Comparison of ENCODE assay signal across 30 cellular contexts in genomic region chr5:167160388-167160787, GRCh38.
"Had no signal": no experiment of that assay in that cellular context is flagged by ENCODE, and none has a peak within 500 bp of the region (broad histone marks: within the 10 kb centered on the region; RNA-seq: fewer than 3 reads in every experiment).

No MANE protein-coding gene starts in this region.

- H3K27ac ChIP-seq: ascending aorta, cardiac muscle cell, VCaP had no signal

- FAIRE-seq: TTC549 had no signal

- H3K4me1 ChIP-seq: ascending aorta had no signal

- DNase-seq: activated B cell treated with CpG ODN at 0.5 μM for 24 hours; activated CD4-positive, alpha-beta memory T cell treated with anti-CD3 and anti-CD28 coated beads for 36 hours; activated CD4-positive, alpha-beta T cell treated with anti-CD3 and anti-CD28 coated beads for 4 hours; activated CD4-positive, alpha-beta T cell treated with anti-CD3 and anti-CD28 coated beads, Interleukin-2, amount 10 ng/mL, durations not matched to agents 24 days and 14 days; activated CD4-positive, alpha-beta T cell treated with anti-CD3 and anti-CD28 coated beads, Interleukin-2, amount 50 U/mL, for 1 hour; activated CD4-positive, alpha-beta T cell treated with anti-CD3 and anti-CD28 coated beads, Interleukin-2, amount 50 U/mL, for 4 hours; activated CD4-positive, CD25-positive, alpha-beta regulatory T cell treated with anti-CD3 and anti-CD28 coated beads, Interleukin-2, amount 50 U/mL, for 72 hours; activated CD8-positive, alpha-beta memory T cell treated with anti-CD3 and anti-CD28 coated beads, Interleukin-2, amount 50 U/mL, for 4 hours; activated CD8-positive, alpha-beta T cell treated with anti-CD3 and anti-CD28 coated beads for 36 hours; activated effector memory CD4-positive, alpha-beta T cell treated with anti-CD3 and anti-CD28 coated beads, Interleukin-2, amount 50 U/mL, for 16 hours; activated gamma-delta T cell treated with Interleukin-2 at 50 U/mL for 16 hours; activated naive CD4-positive, alpha-beta T cell; activated naive CD4-positive, alpha-beta T cell treated with anti-CD3 and anti-CD28 coated beads for 36 hours; activated naive CD4-positive, alpha-beta T cell treated with anti-CD3 and anti-CD28 coated beads, Interleukin-2, amount 50 U/mL, for 16 hours; activated naive CD8-positive, alpha-beta T cell treated with anti-CD3 and anti-CD28 coated beads, Interleukin-2, amount 10 ng/mL, durations not matched to agents 7 days and 5 days; activated naive CD8-positive, alpha-beta T cell treated with anti-CD3 and anti-CD28 coated beads, Interleukin-2, amount 50 U/mL, for 24 hours; activated T-cell treated with anti-CD3 and anti-CD28 coated beads for 4 hours; activated T-cell treated with anti-CD3 and anti-CD28 coated beads, Interleukin-2, amount 50 U/mL, for 1 hour; activated T-cell treated with anti-CD3 and anti-CD28 coated beads, Interleukin-2, amount 50 U/mL, for 4 hours; activated T-cell treated with anti-CD3 and anti-CD28 coated beads, Interleukin-2, amount 50 U/mL, for 72 hours; amygdala; anterior cingulate cortex; caudate nucleus; cerebellar nuclear complex; T-helper 2 cell; T-helper 9 cell had no signal

- H3K27me3 ChIP-seq: ascending aorta, cardiac muscle cell had no signal

- H3K4me3 ChIP-seq: ascending aorta, cardiac muscle cell had no signal

- H3K9me3 ChIP-seq: ascending aorta had no signal

- H3K36me3 ChIP-seq: ascending aorta, cardiac muscle cell had no signal
